1 cellular context compared by ENCODE assay signal in the genomic region with DNA sequence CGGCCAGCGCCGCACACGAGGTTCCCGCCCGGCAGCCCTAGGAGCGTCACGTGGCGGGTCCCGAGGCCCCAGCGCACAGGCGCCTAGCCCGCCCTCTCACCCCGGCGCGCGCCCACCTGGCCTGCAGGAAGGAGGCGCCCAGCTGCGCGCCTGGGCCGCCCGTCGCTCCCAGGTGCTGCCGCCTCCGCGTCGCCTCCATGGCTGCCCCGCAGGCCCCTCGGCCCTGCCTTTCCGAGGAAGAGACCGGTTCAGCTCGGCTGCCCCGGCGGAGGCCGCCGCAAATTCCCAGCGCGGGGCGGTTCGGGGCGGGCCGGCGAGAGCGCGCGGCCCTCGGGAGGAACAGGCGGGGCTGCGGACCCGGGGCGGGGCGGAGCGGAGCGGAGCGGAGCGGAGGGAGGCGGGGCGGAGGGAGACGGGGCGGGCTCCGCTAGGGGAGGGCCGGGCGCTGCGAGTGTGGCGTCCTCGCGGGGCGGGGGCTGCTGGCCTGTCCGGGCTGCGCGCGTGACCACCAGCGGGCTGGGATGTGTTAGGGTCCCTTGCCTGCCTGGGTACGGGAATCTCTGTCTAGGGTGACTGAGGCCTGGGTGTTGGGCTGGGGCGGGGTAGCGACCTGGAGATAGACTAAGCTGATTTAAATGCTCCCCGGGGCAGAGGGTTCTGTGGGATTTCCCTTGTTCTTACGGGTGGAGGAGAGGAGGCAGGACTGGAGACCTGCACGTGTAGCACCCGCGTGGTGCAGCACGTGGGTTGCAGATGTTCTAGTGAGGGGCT.
TF ChIP-seq lines count a peak whose summit lies in the region.

Gene CLN6, minus strand, starts transcription at position 343 of the 771 bp plus-strand sequence. Its CDS starts 144 bp downstream, at position 199.

TF ChIP-seq in K562, 482 proteins besides CTCF, POLR2A, EP300 and RAD21 (continued from another document and continues in another):
- TF ChIP-seq, protein P1, sequence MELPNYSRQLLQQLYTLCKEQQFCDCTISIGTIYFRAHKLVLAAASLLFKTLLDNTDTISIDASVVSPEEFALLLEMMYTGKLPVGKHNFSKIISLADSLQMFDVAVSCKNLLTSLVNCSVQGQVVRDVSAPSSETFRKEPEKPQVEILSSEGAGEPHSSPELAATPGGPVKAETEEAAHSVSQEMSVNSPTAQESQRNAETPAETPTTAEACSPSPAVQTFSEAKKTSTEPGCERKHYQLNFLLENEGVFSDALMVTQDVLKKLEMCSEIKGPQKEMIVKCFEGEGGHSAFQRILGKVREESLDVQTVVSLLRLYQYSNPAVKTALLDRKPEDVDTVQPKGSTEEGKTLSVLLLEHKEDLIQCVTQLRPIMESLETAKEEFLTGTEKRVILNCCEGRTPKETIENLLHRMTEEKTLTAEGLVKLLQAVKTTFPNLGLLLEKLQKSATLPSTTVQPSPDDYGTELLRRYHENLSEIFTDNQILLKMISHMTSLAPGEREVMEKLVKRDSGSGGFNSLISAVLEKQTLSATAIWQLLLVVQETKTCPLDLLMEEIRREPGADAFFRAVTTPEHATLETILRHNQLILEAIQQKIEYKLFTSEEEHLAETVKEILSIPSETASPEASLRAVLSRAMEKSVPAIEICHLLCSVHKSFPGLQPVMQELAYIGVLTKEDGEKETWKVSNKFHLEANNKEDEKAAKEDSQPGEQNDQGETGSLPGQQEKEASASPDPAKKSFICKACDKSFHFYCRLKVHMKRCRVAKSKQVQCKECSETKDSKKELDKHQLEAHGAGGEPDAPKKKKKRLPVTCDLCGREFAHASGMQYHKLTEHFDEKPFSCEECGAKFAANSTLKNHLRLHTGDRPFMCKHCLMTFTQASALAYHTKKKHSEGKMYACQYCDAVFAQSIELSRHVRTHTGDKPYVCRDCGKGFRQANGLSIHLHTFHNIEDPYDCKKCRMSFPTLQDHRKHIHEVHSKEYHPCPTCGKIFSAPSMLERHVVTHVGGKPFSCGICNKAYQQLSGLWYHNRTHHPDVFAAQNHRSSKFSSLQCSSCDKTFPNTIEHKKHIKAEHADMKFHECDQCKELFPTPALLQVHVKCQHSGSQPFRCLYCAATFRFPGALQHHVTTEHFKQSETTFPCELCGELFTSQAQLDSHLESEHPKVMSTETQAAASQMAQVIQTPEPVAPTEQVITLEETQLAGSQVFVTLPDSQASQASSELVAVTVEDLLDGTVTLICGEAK (IDR thresholded peaks at IDR 0.05), result 0 out of 2 replicates have a peak, but pooled peaks have one; percentile 44
- TF ChIP-seq, protein P1 (CRISPR knock-in tag; IDR thresholded peaks at IDR 0.05), result no peak
- TF ChIP-seq ZNF76 (CRISPR knock-in tag; IDR thresholded peaks at IDR 0.05; ENCODE audit: borderline replicate concordance) (no peak), ZNF445 (CRISPR knock-in tag; IDR thresholded peaks at IDR 0.05; ENCODE audit: low read depth) (no peak), TOE1 (IDR thresholded peaks at IDR 0.05; ENCODE audit: borderline replicate concordance) (peak; percentile 60; the same call in 1 of the 2 replicates), TOE1 (CRISPR knock-in tag; IDR thresholded peaks at IDR 0.05; ENCODE audit: borderline replicate concordance, low read depth) (no peak), ZNF174 (CRISPR knock-in tag; IDR thresholded peaks at IDR 0.05) (no peak), FOXP1 (CRISPR knock-in tag; IDR thresholded peaks at IDR 0.05) (peak; percentile 89; the same call in 1 of the 2 replicates), NR4A1 (CRISPR knock-in tag; IDR thresholded peaks at IDR 0.05) (peak; percentile 36; the same call in 1 of the 2 replicates), NR4A1 (tag; IDR thresholded peaks at IDR 0.05) (0 out of 2 replicates have a peak, but pooled peaks have one; percentile 40), EGR1 (conservative IDR thresholded peaks at IDR 0.05) (no peak), HDAC6 (IDR thresholded peaks at IDR 0.05; ENCODE audit: low read depth, low read length) (no peak), L3MBTL2 (IDR thresholded peaks at IDR 0.05) (peak; percentile 98), KLF16 (IDR thresholded peaks at IDR 0.05) (peak; percentile 81), ZSCAN32 (CRISPR knock-in tag; IDR thresholded peaks at IDR 0.05) (no peak), KDM5B (IDR thresholded peaks at IDR 0.05; ENCODE audit: insufficient replicate concordance, low read depth, low read length) (peak; percentile 83), PHB2 (IDR thresholded peaks at IDR 0.05; ENCODE audit: low read depth) (no peak), ARNT (IDR thresholded peaks at IDR 0.05) (no peak; a peak in 1 of 4 replicates), ZNF668 (CRISPR knock-in tag; IDR thresholded peaks at IDR 0.05) (no peak), JUND (IDR thresholded peaks at IDR 0.05; ENCODE audit: borderline replicate concordance, low read depth, low read length) (peak; percentile 20; the same call in 1 of the 2 replicates), JUND (tag; IDR thresholded peaks at IDR 0.05; ENCODE audit: borderline replicate concordance, low read depth, low read length) (no peak), NFXL1 (CRISPR knock-in tag; IDR thresholded peaks at IDR 0.05) (no peak), STAG1 (CRISPR knock-in tag; IDR thresholded peaks at IDR 0.05; ENCODE audit: borderline replicate concordance) (peak; percentile 16; the same call in 1 of the 2 replicates), BMI1 (IDR thresholded peaks at IDR 0.05; ENCODE audit: low read length) (no peak), TAF1 (IDR thresholded peaks at IDR 0.05; ENCODE audit: control insufficient read depth, extremely low read depth, insufficient read depth, low read length, severe bottlenecking) (peak; percentile 65), RBM34 (IDR thresholded peaks at IDR 0.05; ENCODE audit: borderline replicate concordance, insufficient read depth, low read length) (0 out of 2 replicates have a peak, but pooled peaks have one; percentile 13), SUPT5H (IDR thresholded peaks at IDR 0.05) (peak; percentile 58), NCOA6 (IDR thresholded peaks at IDR 0.05) (no peak), KDM4B (IDR thresholded peaks at IDR 0.05; ENCODE audit: borderline replicate concordance in 2 of 2, low read depth in 1 of 2) (peak in 1 of 2 experiments; percentile 38; a peak in 1 of 4 replicates), HDAC2 (IDR thresholded peaks at IDR 0.05) (peak; percentile 85; the same call in 1 of the 2 replicates), SPI1 (IDR thresholded peaks at IDR 0.05; ENCODE audit: borderline replicate concordance, low read depth, low read length) (0 out of 2 replicates have a peak, but pooled peaks have one; percentile 7), GTF2B (IDR thresholded peaks at IDR 0.05; ENCODE audit: extremely low read depth, insufficient read length) (no peak), POLR3A (IDR thresholded peaks at IDR 0.05; ENCODE audit: borderline replicate concordance, extremely low read depth, insufficient read depth, insufficient read length) (no peak), TBP (optimal IDR thresholded peaks at IDR 0.05; ENCODE audit: low read depth, low read length) (peak; percentile 67)
- TF ChIP-seq, protein P2, sequence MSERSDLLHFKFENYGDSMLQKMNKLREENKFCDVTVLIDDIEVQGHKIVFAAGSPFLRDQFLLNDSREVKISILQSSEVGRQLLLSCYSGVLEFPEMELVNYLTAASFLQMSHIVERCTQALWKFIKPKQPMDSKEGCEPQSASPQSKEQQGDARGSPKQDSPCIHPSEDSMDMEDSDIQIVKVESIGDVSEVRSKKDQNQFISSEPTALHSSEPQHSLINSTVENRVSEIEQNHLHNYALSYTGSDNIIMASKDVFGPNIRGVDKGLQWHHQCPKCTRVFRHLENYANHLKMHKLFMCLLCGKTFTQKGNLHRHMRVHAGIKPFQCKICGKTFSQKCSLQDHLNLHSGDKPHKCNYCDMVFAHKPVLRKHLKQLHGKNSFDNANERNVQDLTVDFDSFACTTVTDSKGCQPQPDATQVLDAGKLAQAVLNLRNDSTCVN (CRISPR knock-in tag; IDR thresholded peaks at IDR 0.05), result no peak
- TF ChIP-seq, protein P3, sequence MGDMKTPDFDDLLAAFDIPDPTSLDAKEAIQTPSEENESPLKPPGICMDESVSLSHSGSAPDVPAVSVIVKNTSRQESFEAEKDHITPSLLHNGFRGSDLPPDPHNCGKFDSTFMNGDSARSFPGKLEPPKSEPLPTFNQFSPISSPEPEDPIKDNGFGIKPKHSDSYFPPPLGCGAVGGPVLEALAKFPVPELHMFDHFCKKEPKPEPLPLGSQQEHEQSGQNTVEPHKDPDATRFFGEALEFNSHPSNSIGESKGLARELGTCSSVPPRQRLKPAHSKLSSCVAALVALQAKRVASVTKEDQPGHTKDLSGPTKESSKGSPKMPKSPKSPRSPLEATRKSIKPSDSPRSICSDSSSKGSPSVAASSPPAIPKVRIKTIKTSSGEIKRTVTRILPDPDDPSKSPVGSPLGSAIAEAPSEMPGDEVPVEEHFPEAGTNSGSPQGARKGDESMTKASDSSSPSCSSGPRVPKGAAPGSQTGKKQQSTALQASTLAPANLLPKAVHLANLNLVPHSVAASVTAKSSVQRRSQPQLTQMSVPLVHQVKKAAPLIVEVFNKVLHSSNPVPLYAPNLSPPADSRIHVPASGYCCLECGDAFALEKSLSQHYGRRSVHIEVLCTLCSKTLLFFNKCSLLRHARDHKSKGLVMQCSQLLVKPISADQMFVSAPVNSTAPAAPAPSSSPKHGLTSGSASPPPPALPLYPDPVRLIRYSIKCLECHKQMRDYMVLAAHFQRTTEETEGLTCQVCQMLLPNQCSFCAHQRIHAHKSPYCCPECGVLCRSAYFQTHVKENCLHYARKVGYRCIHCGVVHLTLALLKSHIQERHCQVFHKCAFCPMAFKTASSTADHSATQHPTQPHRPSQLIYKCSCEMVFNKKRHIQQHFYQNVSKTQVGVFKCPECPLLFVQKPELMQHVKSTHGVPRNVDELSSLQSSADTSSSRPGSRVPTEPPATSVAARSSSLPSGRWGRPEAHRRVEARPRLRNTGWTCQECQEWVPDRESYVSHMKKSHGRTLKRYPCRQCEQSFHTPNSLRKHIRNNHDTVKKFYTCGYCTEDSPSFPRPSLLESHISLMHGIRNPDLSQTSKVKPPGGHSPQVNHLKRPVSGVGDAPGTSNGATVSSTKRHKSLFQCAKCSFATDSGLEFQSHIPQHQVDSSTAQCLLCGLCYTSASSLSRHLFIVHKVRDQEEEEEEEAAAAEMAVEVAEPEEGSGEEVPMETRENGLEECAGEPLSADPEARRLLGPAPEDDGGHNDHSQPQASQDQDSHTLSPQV (IDR thresholded peaks at IDR 0.05), result peak; percentile 78
- TF ChIP-seq, protein P4, sequence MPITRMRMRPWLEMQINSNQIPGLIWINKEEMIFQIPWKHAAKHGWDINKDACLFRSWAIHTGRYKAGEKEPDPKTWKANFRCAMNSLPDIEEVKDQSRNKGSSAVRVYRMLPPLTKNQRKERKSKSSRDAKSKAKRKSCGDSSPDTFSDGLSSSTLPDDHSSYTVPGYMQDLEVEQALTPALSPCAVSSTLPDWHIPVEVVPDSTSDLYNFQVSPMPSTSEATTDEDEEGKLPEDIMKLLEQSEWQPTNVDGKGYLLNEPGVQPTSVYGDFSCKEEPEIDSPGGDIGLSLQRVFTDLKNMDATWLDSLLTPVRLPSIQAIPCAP (CRISPR knock-in tag; IDR thresholded peaks at IDR 0.05; ENCODE audit: borderline replicate concordance), result no peak
- TF ChIP-seq, protein P5, sequence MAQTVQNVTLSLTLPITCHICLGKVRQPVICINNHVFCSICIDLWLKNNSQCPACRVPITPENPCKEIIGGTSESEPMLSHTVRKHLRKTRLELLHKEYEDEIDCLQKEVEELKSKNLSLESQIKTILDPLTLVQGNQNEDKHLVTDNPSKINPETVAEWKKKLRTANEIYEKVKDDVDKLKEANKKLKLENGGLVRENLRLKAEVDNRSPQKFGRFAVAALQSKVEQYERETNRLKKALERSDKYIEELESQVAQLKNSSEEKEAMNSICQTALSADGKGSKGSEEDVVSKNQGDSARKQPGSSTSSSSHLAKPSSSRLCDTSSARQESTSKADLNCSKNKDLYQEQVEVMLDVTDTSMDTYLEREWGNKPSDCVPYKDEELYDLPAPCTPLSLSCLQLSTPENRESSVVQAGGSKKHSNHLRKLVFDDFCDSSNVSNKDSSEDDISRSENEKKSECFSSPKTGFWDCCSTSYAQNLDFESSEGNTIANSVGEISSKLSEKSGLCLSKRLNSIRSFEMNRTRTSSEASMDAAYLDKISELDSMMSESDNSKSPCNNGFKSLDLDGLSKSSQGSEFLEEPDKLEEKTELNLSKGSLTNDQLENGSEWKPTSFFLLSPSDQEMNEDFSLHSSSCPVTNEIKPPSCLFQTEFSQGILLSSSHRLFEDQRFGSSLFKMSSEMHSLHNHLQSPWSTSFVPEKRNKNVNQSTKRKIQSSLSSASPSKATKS (CRISPR knock-in tag; IDR thresholded peaks at IDR 0.05), result no peak
